ENCODE assay signal across 16 cellular contexts in the genomic region with DNA sequence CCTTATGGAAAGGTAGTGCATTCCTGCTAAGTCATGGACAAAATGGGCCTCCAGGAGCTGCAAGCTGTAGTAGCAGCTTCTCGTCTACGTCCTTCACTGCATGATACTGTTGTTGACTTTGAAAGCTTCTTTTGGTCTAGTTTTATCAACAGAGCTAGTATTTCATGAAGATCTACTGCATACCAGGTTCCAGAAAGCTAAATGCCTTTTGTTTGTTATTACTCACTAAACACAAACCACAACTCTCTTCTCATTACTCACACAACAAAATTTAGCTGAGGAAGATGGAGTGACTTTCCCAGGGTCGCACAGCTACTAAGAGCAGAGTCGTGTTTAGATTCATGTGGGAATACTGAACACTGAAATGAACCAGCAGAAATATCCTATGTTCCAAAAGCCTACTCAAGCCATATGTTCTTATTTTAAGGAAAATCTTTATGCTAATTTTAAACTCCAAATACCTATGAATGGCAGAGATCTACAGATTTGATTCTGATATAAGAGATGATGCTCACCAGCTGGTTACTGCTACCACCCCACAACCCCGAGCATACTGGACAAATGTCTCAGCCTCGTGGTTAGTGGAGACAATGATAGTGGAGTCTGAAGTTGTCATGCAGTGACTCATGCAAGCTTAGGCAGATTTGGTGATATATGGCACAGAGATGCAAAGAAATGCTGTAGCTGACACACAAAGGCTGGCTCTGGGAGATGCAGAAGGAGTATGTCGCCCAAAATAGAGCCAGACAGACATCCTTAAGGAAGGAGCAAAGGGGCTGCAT. TPM values are rescaled to one million over a fixed set of nuclear protein-coding genes. Genes with fewer than 3 reads are reported as not detected.
DNase-seq lines count a peak whose midpoint lies in the region; ATAC-seq and TF ChIP-seq lines count a peak whose summit lies in the region.
"Had no signal": no experiment of that assay in that cellular context is flagged by ENCODE, and none has a peak within 500 bp of the region (broad histone marks: within the 10 kb centered on the region; RNA-seq: fewer than 3 reads in every experiment).

No MANE protein-coding gene starts in this region.

- peak; percentile 26 for DNase-seq in activated CD4-positive, alpha-beta T cell treated with anti-CD3 and anti-CD28 coated beads for 48 hours
- no peak for DNase-seq in activated CD4-positive, alpha-beta T cell treated with anti-CD3 and anti-CD28 coated beads, Interleukin-2, amount 50 U/mL, for 48 hours
- DNase-seq in OCI-M1 (lab: John Stamatoyannopoulos, UW) (peak; percentile 80), epithelial cell of esophagus (ENCODE audit: low read depth) (peak; percentile 52), renal cortical epithelial cell (ENCODE audit: low read depth) (peak; percentile 53), DMS114 treated with DMSO at 0.1 percent for 48 hours (lab: John Stamatoyannopoulos, UW; ENCODE audit: unreplicated experiment) (no peak)
- DNase-seq: activated gamma-delta T cell treated with Interleukin-2 at 50 U/mL for 16 hours, GDM1, H7, hippocampal formation, NCI-H2227 treated with DMSO at 0.1 percent for 48 hours, small intestine, WERI-Rb-1 had no signal

- H3K4me3 ChIP-seq in epithelial cell of esophagus (ENCODE audit: low read length), result no peak overlapping the region
- H3K4me3 ChIP-seq: coronary artery had no signal

- no peak for ATAC-seq in HG03432 (IDR thresholded peaks at IDR 0.05; ENCODE audit: unreplicated experiment)
- ATAC-seq in HG02798 (IDR thresholded peaks at IDR 0.05; ENCODE audit: poor library complexity, unreplicated experiment), result no peak

- no peak for TF ChIP-seq CTCF in epithelial cell of esophagus (IDR thresholded peaks at IDR 0.05; ENCODE audit: insufficient read depth, low read depth, low read length, missing control alignments)

RNA-seq across cellular contexts. Expression of a gene that starts 20.6 kb away (rescaled TPM):
- 7.5 and 12.6 TPM in 2 replicates for total RNA-seq in renal cortical epithelial cell

Comparison
In these comparisons a context has a peak if more than half of its experiments do, and no peak if none do; other contexts are left out.
1. DNase-seq: peak in activated CD4-positive, alpha-beta T cell treated with anti-CD3 and anti-CD28 coated beads for 48 hours (single experiment), OCI-M1 (single experiment), epithelial cell of esophagus (single experiment) and renal cortical epithelial cell (single experiment); none in activated CD4-positive, alpha-beta T cell treated with anti-CD3 and anti-CD28 coated beads, Interleukin-2, amount 50 U/mL, for 48 hours (0 of 2) and DMS114 treated with DMSO at 0.1 percent for 48 hours (single experiment).